Comparison of ENCODE assay signal across 1 cellular context in the genomic region with DNA sequence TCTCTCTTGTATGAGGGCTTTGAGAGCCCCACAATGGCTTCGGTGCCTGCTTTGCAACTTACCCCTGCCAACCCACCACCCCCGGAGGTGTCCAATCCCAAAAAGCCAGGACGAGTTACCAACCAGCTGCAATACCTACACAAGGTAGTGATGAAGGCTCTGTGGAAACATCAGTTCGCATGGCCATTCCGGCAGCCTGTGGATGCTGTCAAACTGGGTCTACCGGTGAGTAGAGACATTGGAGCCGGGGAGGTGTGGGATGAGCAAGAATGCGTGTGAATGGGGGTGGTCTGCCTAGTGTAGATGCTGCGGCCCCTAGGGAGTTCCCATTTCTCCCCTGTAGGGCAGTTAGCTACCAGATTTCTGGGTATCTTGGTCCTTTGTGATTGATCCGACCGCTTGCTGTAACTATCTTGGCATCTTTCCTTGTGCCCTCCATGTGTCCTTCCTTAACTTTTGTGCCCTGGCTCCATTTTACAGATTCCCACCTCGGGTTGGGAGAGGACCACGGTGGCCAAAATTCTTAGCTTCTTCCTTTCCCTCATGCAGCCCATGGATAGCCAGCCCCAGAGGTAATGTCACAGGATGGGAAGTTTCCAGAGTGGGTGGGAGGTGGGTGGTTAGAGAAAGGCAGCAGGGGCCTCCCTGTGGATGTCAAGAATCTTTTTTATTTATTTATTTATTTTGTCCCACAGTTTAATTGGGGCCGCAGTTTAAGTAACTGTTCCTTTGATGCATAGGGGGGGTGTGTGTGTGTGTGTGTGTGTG.
TF ChIP-seq lines count a peak whose summit lies in the region.

No MANE protein-coding gene starts in this region.

TF ChIP-seq in IMR-90, 13 proteins besides CTCF, POLR2A, EP300 and RAD21 (continued from another document):
- TF ChIP-seq, protein P1, sequence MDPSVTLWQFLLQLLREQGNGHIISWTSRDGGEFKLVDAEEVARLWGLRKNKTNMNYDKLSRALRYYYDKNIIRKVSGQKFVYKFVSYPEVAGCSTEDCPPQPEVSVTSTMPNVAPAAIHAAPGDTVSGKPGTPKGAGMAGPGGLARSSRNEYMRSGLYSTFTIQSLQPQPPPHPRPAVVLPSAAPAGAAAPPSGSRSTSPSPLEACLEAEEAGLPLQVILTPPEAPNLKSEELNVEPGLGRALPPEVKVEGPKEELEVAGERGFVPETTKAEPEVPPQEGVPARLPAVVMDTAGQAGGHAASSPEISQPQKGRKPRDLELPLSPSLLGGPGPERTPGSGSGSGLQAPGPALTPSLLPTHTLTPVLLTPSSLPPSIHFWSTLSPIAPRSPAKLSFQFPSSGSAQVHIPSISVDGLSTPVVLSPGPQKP (IDR thresholded peaks at IDR 0.05; ENCODE audit: borderline replicate concordance, low read depth, low read length), result no peak
- TF ChIP-seq USF2 (IDR thresholded peaks at IDR 0.05; ENCODE audit: low read depth, low read length), result no peak
- TF ChIP-seq NFE2L2 (IDR thresholded peaks at IDR 0.05; ENCODE audit: low read depth, low read length), result no peak
- TF ChIP-seq RCOR1 (IDR thresholded peaks at IDR 0.05; ENCODE audit: insufficient replicate concordance, low read length), result no peak
- no peak for TF ChIP-seq CHD1 (IDR thresholded peaks at IDR 0.05; ENCODE audit: low read depth, low read length)
- TF ChIP-seq SMC3 (IDR thresholded peaks at IDR 0.05; ENCODE audit: low read depth, low read length), result no peak
- TF ChIP-seq RFX5 (IDR thresholded peaks at IDR 0.05; ENCODE audit: low read depth, low read length), result no peak
- TF ChIP-seq BHLHE40 (IDR thresholded peaks at IDR 0.05; ENCODE audit: low read depth, low read length), result no peak
- TF ChIP-seq MXI1 (IDR thresholded peaks at IDR 0.05; ENCODE audit: borderline replicate concordance, low read depth, low read length), result no peak
- TF ChIP-seq CEBPB (IDR thresholded peaks at IDR 0.05; ENCODE audit: low read depth, low read length), result no peak
- TF ChIP-seq FOS (IDR thresholded peaks at IDR 0.05; ENCODE audit: low read depth, low read length), result no peak
- TF ChIP-seq MAZ (IDR thresholded peaks at IDR 0.05; ENCODE audit: borderline replicate concordance, low read depth, low read length), result no peak
TF ChIP-seq in IMR-90: peak in this region for 0.
